36 cellular contexts compared by ENCODE assay signal in genomic region chr10:133084491-133084890, GRCh38. TPM values are rescaled to one million over a fixed set of nuclear protein-coding genes. Genes with fewer than 3 reads are reported as not detected.
"Had no signal": no experiment of that assay in that cellular context is flagged by ENCODE, and none has a peak within 500 bp of the region (broad histone marks: within the 10 kb centered on the region; RNA-seq: fewer than 3 reads in every experiment).

No MANE protein-coding gene starts in this region.

- H3K9me3 ChIP-seq: adrenal gland, ascending aorta had no signal

- FAIRE-seq: bronchial epithelial cell, TTC549 had no signal

- H3K4me3 ChIP-seq: adrenal gland, ascending aorta, cardiac muscle cell had no signal

- H3K4me1 ChIP-seq: adrenal gland, ascending aorta had no signal

- ATAC-seq: activated CD8-positive, alpha-beta T cell treated with anti-CD3 and anti-CD28 coated beads for 36 hours; activated naive CD4-positive, alpha-beta T cell treated with anti-CD3 and anti-CD28 coated beads, Interleukin-2, amount 50 U/mL, for 72 hours; activated T-cell treated with anti-CD3 and anti-CD28 coated beads, Interleukin-2, amount 50 U/mL, for 4 hours; activated T-cell treated with anti-CD3 and anti-CD28 coated beads, Interleukin-2, amount 50 U/mL, for 72 hours; activated T-helper 17 cell treated with anti-CD3 and anti-CD28 coated beads, Interleukin-2, amount 50 U/mL, for 72 hours had no signal

- H3K27me3 ChIP-seq: ascending aorta had no signal

- H3K27ac ChIP-seq: adrenal gland, ascending aorta, cardiac muscle cell, VCaP had no signal

- DNase-seq: activated B cell treated with CpG ODN at 0.5 μM for 24 hours; activated CD4-positive, alpha-beta memory T cell treated with anti-CD3 and anti-CD28 coated beads for 36 hours; activated CD4-positive, alpha-beta T cell treated with anti-CD3 and anti-CD28 coated beads for 4 hours; activated CD4-positive, alpha-beta T cell treated with anti-CD3 and anti-CD28 coated beads, Interleukin-2, amount 10 ng/mL, durations not matched to agents 24 days and 14 days; activated CD4-positive, alpha-beta T cell treated with anti-CD3 and anti-CD28 coated beads, Interleukin-2, amount 50 U/mL, for 1 hour; activated CD4-positive, alpha-beta T cell treated with anti-CD3 and anti-CD28 coated beads, Interleukin-2, amount 50 U/mL, for 4 hours; activated CD4-positive, CD25-positive, alpha-beta regulatory T cell treated with anti-CD3 and anti-CD28 coated beads, Interleukin-2, amount 50 U/mL, for 72 hours; activated CD8-positive, alpha-beta memory T cell treated with anti-CD3 and anti-CD28 coated beads for 24 hours; activated CD8-positive, alpha-beta memory T cell treated with anti-CD3 and anti-CD28 coated beads, Interleukin-2, amount 50 U/mL, for 4 hours; activated CD8-positive, alpha-beta T cell treated with anti-CD3 and anti-CD28 coated beads for 36 hours; activated effector memory CD4-positive, alpha-beta T cell treated with anti-CD3 and anti-CD28 coated beads, Interleukin-2, amount 50 U/mL, for 16 hours; activated gamma-delta T cell treated with Interleukin-2 at 50 U/mL for 16 hours; activated naive CD4-positive, alpha-beta T cell; activated naive CD4-positive, alpha-beta T cell treated with anti-CD3 and anti-CD28 coated beads for 36 hours; activated naive CD4-positive, alpha-beta T cell treated with anti-CD3 and anti-CD28 coated beads, Interleukin-2, amount 50 U/mL, for 16 hours; activated naive CD8-positive, alpha-beta T cell treated with anti-CD3 and anti-CD28 coated beads for 36 hours; activated T-cell treated with anti-CD3 and anti-CD28 coated beads for 4 hours; activated T-cell treated with anti-CD3 and anti-CD28 coated beads, Interleukin-2, amount 50 U/mL, for 1 hour; activated T-cell treated with anti-CD3 and anti-CD28 coated beads, Interleukin-2, amount 50 U/mL, for 4 hours; activated T-cell treated with anti-CD3 and anti-CD28 coated beads, Interleukin-2, amount 50 U/mL, for 72 hours; adrenal gland; amniotic stem cell; anterior cingulate cortex; cerebellar nuclear complex; SW 1271; T-helper 1 cell; T-helper 2 cell; T-helper 9 cell had no signal

- H3K36me3 ChIP-seq: adrenal gland, ascending aorta, cardiac muscle cell had no signal

RNA-seq across cellular contexts. Expression of gene ADGRA1, which starts 3.2 kb away (rescaled TPM):
- total RNA-seq: activated B cell treated with CpG ODN at 0.5 μM for 24 hours; activated CD4-positive, alpha-beta memory T cell treated with anti-CD3 and anti-CD28 coated beads for 36 hours; activated CD4-positive, alpha-beta T cell treated with anti-CD3 and anti-CD28 coated beads, Interleukin-2, amount 10 ng/mL, durations not matched to agents 24 days and 14 days; activated CD8-positive, alpha-beta T cell treated with anti-CD3 and anti-CD28 coated beads for 36 hours; activated naive CD4-positive, alpha-beta T cell treated with anti-CD3 and anti-CD28 coated beads for 36 hours; activated naive CD4-positive, alpha-beta T cell treated with anti-CD3 and anti-CD28 coated beads, Interleukin-2, amount 50 U/mL, for 72 hours; activated naive CD8-positive, alpha-beta T cell treated with anti-CD3 and anti-CD28 coated beads for 36 hours; activated T-cell treated with anti-CD3 and anti-CD28 coated beads, Interleukin-2, amount 50 U/mL, for 4 hours; activated T-cell treated with anti-CD3 and anti-CD28 coated beads, Interleukin-2, amount 50 U/mL, for 72 hours; activated T-helper 1 cell treated with anti-CD3 and anti-CD28 coated beads, Interleukin-12 subunit alpha, Interleukin-12 subunit beta, Interleukin-2, Interleukin-4 antibody, amounts not matched to agents 30 ng/mL and 10 ng/mL and 1 ng/mL, durations not matched to agents 14 hours and 24 hours and 36 hours; activated T-helper 17 cell treated with anti-CD3 and anti-CD28 coated beads, Interleukin-2, amount 50 U/mL, for 72 hours; ascending aorta; bronchial epithelial cell had no signal
